Comparison of ENCODE assay signal across 7 cellular contexts in genomic region chr11:27896096-27896495, GRCh38.
"Had no signal": no experiment of that assay in that cellular context is flagged by ENCODE, and none has a peak within 500 bp of the region (broad histone marks: within the 10 kb centered on the region; RNA-seq: fewer than 3 reads in every experiment).

No MANE protein-coding gene starts in this region.

- H3K4me3 Mint-ChIP-seq: HFFc6 had no signal

- H3K4me1 Mint-ChIP-seq: IgD-negative memory B cell had no signal

- H3K27ac Mint-ChIP-seq: HFFc6, IgD-negative memory B cell had no signal

- DNase-seq: GOT3, H7, HFFc6 had no signal

- H3K36me3 Mint-ChIP-seq: IgD-negative memory B cell had no signal

- H3K36me3 ChIP-seq: HAP-1 had no signal

- H3K27me3 Mint-ChIP-seq: IgD-negative memory B cell had no signal

- H3K4me1 ChIP-seq: HAP-1 had no signal

- H3K9me3 Mint-ChIP-seq: HFFc6 had no signal

- H3K4me3 ChIP-seq: HAP-1 had no signal

- ATAC-seq: HCT116, HepG2 had no signal
